Comparison of ENCODE assay signal across 7 cellular contexts in the genomic region with DNA sequence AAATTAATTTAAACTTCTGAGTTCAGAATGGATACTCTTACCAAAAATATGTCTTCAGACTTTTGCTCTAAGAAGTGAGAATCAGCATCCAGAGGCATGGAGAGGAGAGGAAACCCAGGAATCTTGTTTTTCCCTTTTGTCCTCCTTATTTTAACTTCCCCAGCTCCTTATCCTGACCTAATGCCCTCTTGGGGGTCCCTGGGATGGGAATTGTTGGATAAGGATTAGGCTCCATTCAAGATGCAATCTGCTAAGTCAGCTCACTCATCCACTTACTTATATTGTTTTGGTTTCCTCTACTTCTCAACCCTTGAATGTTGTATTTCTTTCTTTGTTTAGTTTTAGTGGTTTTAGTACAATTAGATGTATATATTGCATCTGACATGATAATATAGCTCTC.
"Had no signal": no experiment of that assay in that cellular context is flagged by ENCODE, and none has a peak within 500 bp of the region (broad histone marks: within the 10 kb centered on the region; RNA-seq: fewer than 3 reads in every experiment).

No MANE protein-coding gene starts in this region.

- DNase-seq: GM23248, GOT3, H9, HCEC 1CT, IMR-90 had no signal

- H3K9ac ChIP-seq: GM23248 had no signal

- ATAC-seq: K562 had no signal

- H3K4me3 ChIP-seq: GM23248, K562 had no signal

- H3K27ac Mint-ChIP-seq: H9 had no signal

- H2AFZ ChIP-seq: GM23248 had no signal

- H3K9me3 Mint-ChIP-seq: H9 had no signal

- FAIRE-seq: HTR-8/SVneo, K562 had no signal

- H3K4me3 Mint-ChIP-seq: H9 had no signal

- H3K27ac ChIP-seq: GM23248 had no signal
